Comparison of ENCODE assay signal across 16 cellular contexts in the genomic region with DNA sequence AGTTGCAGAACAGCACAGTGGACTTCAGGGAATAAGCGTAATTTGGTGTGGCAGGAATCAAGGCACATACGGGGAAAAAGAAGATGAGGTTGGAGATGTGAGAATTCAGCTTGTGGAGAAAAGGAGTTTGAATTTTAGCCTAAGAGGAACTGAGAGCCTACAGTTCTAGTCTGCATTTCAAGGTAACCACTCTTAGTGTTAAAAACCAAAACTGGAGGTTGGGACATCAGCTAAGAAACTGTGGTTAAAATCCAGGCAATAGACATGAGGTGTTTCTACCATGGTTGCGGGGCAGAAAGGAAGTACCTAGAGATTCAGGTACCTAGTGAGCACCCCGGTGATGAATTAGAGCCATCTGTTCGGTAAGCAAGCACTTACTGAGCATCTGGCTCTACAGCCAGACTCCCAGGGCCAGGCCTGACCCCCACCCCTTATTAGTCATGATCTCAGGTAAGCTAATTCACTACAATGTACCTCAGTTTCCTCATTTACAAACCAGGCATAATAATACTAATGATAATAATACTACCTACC.
"Had no signal": no experiment of that assay in that cellular context is flagged by ENCODE, and none has a peak within 500 bp of the region (broad histone marks: within the 10 kb centered on the region; RNA-seq: fewer than 3 reads in every experiment).

No MANE protein-coding gene starts in this region.

- H3K4me1 Mint-ChIP-seq: activated naive CD4-positive, alpha-beta T cell treated with anti-CD3 and anti-CD28 coated beads, Interleukin-2, amount 10 ng/mL, durations not matched to agents 7 days and 5 days; activated T-helper 17 cell treated with anti-CD3 and anti-CD28 coated beads, Interleukin-2, amount 50 U/mL, for 72 hours; central memory CD8-positive, alpha-beta T cell; stimulated activated effector memory CD8-positive, alpha-beta T cell treated with anti-CD3 and anti-CD28 coated beads, Interleukin-12 subunit alpha, Interleukin-12 subunit beta, amount 100 ng/mL, for 72 hours had no signal

- H3K27ac Mint-ChIP-seq: activated naive CD4-positive, alpha-beta T cell treated with anti-CD3 and anti-CD28 coated beads, Interleukin-2, amount 10 ng/mL, durations not matched to agents 7 days and 5 days; activated T-helper 17 cell treated with anti-CD3 and anti-CD28 coated beads, Interleukin-2, amount 50 U/mL, for 72 hours; stimulated activated effector memory CD8-positive, alpha-beta T cell treated with anti-CD3 and anti-CD28 coated beads, Interleukin-12 subunit alpha, Interleukin-12 subunit beta, amount 100 ng/mL, for 72 hours had no signal

- H3K4me1 ChIP-seq: adrenal gland, psoas muscle, right lobe of liver, tibial artery, uterus had no signal

- H3K4me3 Mint-ChIP-seq: activated naive CD4-positive, alpha-beta T cell treated with anti-CD3 and anti-CD28 coated beads, Interleukin-2, amount 10 ng/mL, durations not matched to agents 7 days and 5 days; activated T-helper 17 cell treated with anti-CD3 and anti-CD28 coated beads, Interleukin-2, amount 50 U/mL, for 72 hours; central memory CD8-positive, alpha-beta T cell; nephron progenitor cell; stimulated activated effector memory CD8-positive, alpha-beta T cell treated with anti-CD3 and anti-CD28 coated beads, Interleukin-12 subunit alpha, Interleukin-12 subunit beta, amount 100 ng/mL, for 72 hours had no signal

- H3K9me3 ChIP-seq: adrenal gland, gastroesophageal sphincter, psoas muscle, right lobe of liver, tibial artery, uterus had no signal

- H3K27ac ChIP-seq: adrenal gland, epithelial cell of prostate, gastroesophageal sphincter, psoas muscle, right lobe of liver, tibial artery, uterus had no signal

- ATAC-seq: activated T-helper 17 cell treated with anti-CD3 and anti-CD28 coated beads, Interleukin-2, amount 50 U/mL, for 72 hours; gastroesophageal sphincter; psoas muscle; right lobe of liver; stimulated activated effector memory CD8-positive, alpha-beta T cell treated with anti-CD3 and anti-CD28 coated beads, Interleukin-12 subunit alpha, Interleukin-12 subunit beta, amount 100 ng/mL, for 72 hours had no signal

- H3K27me3 ChIP-seq: adrenal gland, gastroesophageal sphincter, right lobe of liver, tibial artery, uterus had no signal

- H3K36me3 ChIP-seq: adrenal gland, right lobe of liver, uterus had no signal

- H3K9me3 Mint-ChIP-seq: activated naive CD4-positive, alpha-beta T cell treated with anti-CD3 and anti-CD28 coated beads, Interleukin-2, amount 10 ng/mL, durations not matched to agents 7 days and 5 days; activated T-helper 17 cell treated with anti-CD3 and anti-CD28 coated beads, Interleukin-2, amount 50 U/mL, for 72 hours; central memory CD8-positive, alpha-beta T cell; nephron progenitor cell; stimulated activated effector memory CD8-positive, alpha-beta T cell treated with anti-CD3 and anti-CD28 coated beads, Interleukin-12 subunit alpha, Interleukin-12 subunit beta, amount 100 ng/mL, for 72 hours had no signal

- H3K4me3 ChIP-seq: adrenal gland, gastroesophageal sphincter, psoas muscle, right lobe of liver, tibial artery, uterus had no signal

- H3K36me3 Mint-ChIP-seq: activated naive CD4-positive, alpha-beta T cell treated with anti-CD3 and anti-CD28 coated beads, Interleukin-2, amount 10 ng/mL, durations not matched to agents 7 days and 5 days; stimulated activated effector memory CD8-positive, alpha-beta T cell treated with anti-CD3 and anti-CD28 coated beads, Interleukin-12 subunit alpha, Interleukin-12 subunit beta, amount 100 ng/mL, for 72 hours had no signal

- DNase-seq: activated CD4-positive, alpha-beta T cell treated with anti-CD3 and anti-CD28 coated beads, Interleukin-2, amount 50 U/mL, for 1 hour; activated naive CD4-positive, alpha-beta T cell treated with anti-CD3 and anti-CD28 coated beads, Interleukin-2, amount 10 ng/mL, durations not matched to agents 7 days and 5 days; activated T-cell treated with anti-CD3 and anti-CD28 coated beads for 4 hours; adrenal gland; cortex of kidney; effector CD8-positive, alpha-beta T cell; nephron progenitor cell; psoas muscle; right lobe of liver; tibial artery; uterus had no signal
